Comparison of ENCODE assay signal across 25 cellular contexts in the genomic region with DNA sequence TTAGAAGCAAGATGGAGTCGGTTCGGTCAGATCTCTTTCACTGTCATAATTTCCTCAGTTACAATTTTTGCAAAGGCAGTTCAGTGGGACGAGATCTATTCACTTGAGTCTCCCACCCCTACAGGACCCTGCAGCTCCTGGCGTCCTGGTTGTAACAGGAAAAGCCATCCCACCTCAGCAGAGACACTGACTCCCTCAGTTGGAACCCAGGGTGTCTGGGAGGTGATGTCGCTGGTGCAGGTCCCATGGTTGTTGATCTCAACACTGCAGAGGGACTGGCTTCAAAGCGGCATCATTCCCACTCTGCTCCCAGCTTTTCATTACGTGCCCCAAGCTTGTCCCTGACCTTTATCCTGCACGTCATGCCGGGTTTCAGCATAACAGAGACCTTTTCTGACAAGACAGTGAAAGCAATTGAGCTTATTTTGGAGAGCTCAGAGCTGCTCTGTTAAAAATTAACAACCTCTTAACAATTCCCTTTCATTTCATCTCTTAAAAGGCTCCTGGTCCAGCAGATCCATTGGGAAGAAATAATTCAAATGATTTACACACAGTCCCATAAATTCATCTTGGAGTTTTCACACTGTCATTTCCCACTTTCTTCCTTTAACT. TPM values are rescaled to one million over a fixed set of nuclear protein-coding genes. Genes with fewer than 3 reads are reported as not detected.
DNase-seq lines count a peak whose midpoint lies in the region; ATAC-seq and TF ChIP-seq lines count a peak whose summit lies in the region.
"Had no signal": no experiment of that assay in that cellular context is flagged by ENCODE, and none has a peak within 500 bp of the region (broad histone marks: within the 10 kb centered on the region; RNA-seq: fewer than 3 reads in every experiment).

No MANE protein-coding gene starts in this region.

- TF ChIP-seq CTCF in colonic mucosa (IDR thresholded peaks at IDR 0.05): no peak
- TF ChIP-seq CTCF in right lobe of liver (IDR thresholded peaks at IDR 0.05): no peak
- no peak for TF ChIP-seq CTCF in chondrocyte (IDR thresholded peaks at IDR 0.05)
- TF ChIP-seq CTCF in foreskin keratinocyte (conservative IDR thresholded peaks at IDR 0.05): no peak

- H3K36me3 Mint-ChIP-seq in activated CD8-positive, alpha-beta memory T cell treated with anti-CD3 and anti-CD28 coated beads, Interleukin-2, amount 10 ng/mL, durations not matched to agents 7 days and 5 days: no peaks in the 10 kb centered on the region
- no peaks in the 10 kb centered on the region for H3K36me3 Mint-ChIP-seq in chondrocyte (ENCODE audit: low read depth)
- no peaks in the 10 kb centered on the region for H3K36me3 Mint-ChIP-seq in activated naive CD4-positive, alpha-beta T cell treated with anti-CD3 and anti-CD28 coated beads, Interleukin-2, amount 10 ng/mL, durations not matched to agents 7 days and 5 days

- no peak for ATAC-seq in activated CD8-positive, alpha-beta memory T cell treated with anti-CD3 and anti-CD28 coated beads, Interleukin-2, amount 10 ng/mL, durations not matched to agents 7 days and 5 days
- peak; percentile 91 to 96 (median 94) for ATAC-seq in right lobe of liver
- no peak for ATAC-seq in foreskin keratinocyte
- ATAC-seq: esophagus mucosa; left cardiac atrium; stimulated activated naive CD8-positive, alpha-beta T cell treated with anti-CD3 and anti-CD28 coated beads, Interleukin-15, Interleukin-2, amounts not matched to agents 100 U/mL and 50 U/mL, for 24 hours had no signal

- peak; percentile 80 for TF ChIP-seq POLR2A in right lobe of liver (IDR thresholded peaks at IDR 0.05)

- CTCF ChIA-PET in activated CD8-positive, alpha-beta memory T cell treated with anti-CD3 and anti-CD28 coated beads, Interleukin-2, amount 10 ng/mL, durations not matched to agents 7 days and 5 days (lab: Charles Lee): interaction anchor here (1.1 to 1.4 kb wide), 2 partner anchors 17 to 28 kb away, joined by 3 to 4 read pairs; no protein-coding TSS in a partner anchor
- CTCF ChIA-PET in activated naive CD4-positive, alpha-beta T cell treated with anti-CD3 and anti-CD28 coated beads, Interleukin-2, amount 10 ng/mL, durations not matched to agents 7 days and 5 days (lab: Charles Lee): interaction anchor here (2.0 kb wide), 1 partner anchor 9 kb away, joined by 8 read pairs; no protein-coding TSS in a partner anchor

- H3K36me3 ChIP-seq in colonic mucosa (no peaks in the 10 kb centered on the region), right lobe of liver (no peaks in the 10 kb centered on the region)
- H3K36me3 ChIP-seq: heart right ventricle had no signal

- H3K4me3 Mint-ChIP-seq in activated CD8-positive, alpha-beta memory T cell treated with anti-CD3 and anti-CD28 coated beads, Interleukin-2, amount 10 ng/mL, durations not matched to agents 7 days and 5 days: no peak overlapping the region
- no peak overlapping the region for H3K4me3 Mint-ChIP-seq in chondrocyte (ENCODE audit: unreplicated experiment)
- no peak overlapping the region for H3K4me3 Mint-ChIP-seq in activated naive CD4-positive, alpha-beta T cell treated with anti-CD3 and anti-CD28 coated beads, Interleukin-2, amount 10 ng/mL, durations not matched to agents 7 days and 5 days
- H3K4me3 Mint-ChIP-seq: activated B cell treated with CpG ODN at 0.5 μM for 24 hours; activated T-helper 1 cell treated with anti-CD3 and anti-CD28 coated beads, Interleukin-12 subunit alpha, Interleukin-12 subunit beta, Interleukin-2, Interleukin-4 antibody, amounts not matched to agents 30 ng/mL and 10 ng/mL and 1 ng/mL, durations not matched to agents 14 hours and 24 hours and 36 hours; B cell had no signal

- no peak overlapping the region for H3K9ac ChIP-seq in colonic mucosa (ENCODE audit: low read depth in 2 of 2, low read length in 2 of 2)

- H3K4me1 ChIP-seq in colonic mucosa (no peaks in the 10 kb centered on the region), right lobe of liver (peaks cover 0 to 48% (median 17%) of the 10 kb centered on the region in 4 donors), foreskin keratinocyte (peaks cover 8% of the 10 kb centered on the region)

- H3K27me3 ChIP-seq in colonic mucosa (no peaks in the 10 kb centered on the region), right lobe of liver (no peaks in the 10 kb centered on the region), foreskin keratinocyte (no peaks in the 10 kb centered on the region)
- H3K27me3 ChIP-seq: heart right ventricle, testis had no signal

- intact Hi-C loops in colonic mucosa (cut with DNase I): no loop called here
- intact Hi-C loops in right lobe of liver (cut with DNase I): no loop called here

- no peak overlapping the region for H3K27ac Mint-ChIP-seq in activated CD8-positive, alpha-beta memory T cell treated with anti-CD3 and anti-CD28 coated beads, Interleukin-2, amount 10 ng/mL, durations not matched to agents 7 days and 5 days
- H3K27ac Mint-ChIP-seq in chondrocyte (ENCODE audit: unreplicated experiment): no peak overlapping the region
- no peak overlapping the region for H3K27ac Mint-ChIP-seq in activated naive CD4-positive, alpha-beta T cell treated with anti-CD3 and anti-CD28 coated beads, Interleukin-2, amount 10 ng/mL, durations not matched to agents 7 days and 5 days
- H3K27ac Mint-ChIP-seq: activated B cell treated with CpG ODN at 0.5 μM for 24 hours; activated T-helper 1 cell treated with anti-CD3 and anti-CD28 coated beads, Interleukin-12 subunit alpha, Interleukin-12 subunit beta, Interleukin-2, Interleukin-4 antibody, amounts not matched to agents 30 ng/mL and 10 ng/mL and 1 ng/mL, durations not matched to agents 14 hours and 24 hours and 36 hours; B cell had no signal

- no peaks in the 10 kb centered on the region for H3K9me3 Mint-ChIP-seq in activated CD8-positive, alpha-beta memory T cell treated with anti-CD3 and anti-CD28 coated beads, Interleukin-2, amount 10 ng/mL, durations not matched to agents 7 days and 5 days (ENCODE audit: low read depth)
- H3K9me3 Mint-ChIP-seq in chondrocyte (ENCODE audit: low read depth): no peaks in the 10 kb centered on the region
- no peaks in the 10 kb centered on the region for H3K9me3 Mint-ChIP-seq in activated naive CD4-positive, alpha-beta T cell treated with anti-CD3 and anti-CD28 coated beads, Interleukin-2, amount 10 ng/mL, durations not matched to agents 7 days and 5 days
- H3K9me3 Mint-ChIP-seq: activated B cell treated with CpG ODN at 0.5 μM for 24 hours; activated T-helper 1 cell treated with anti-CD3 and anti-CD28 coated beads, Interleukin-12 subunit alpha, Interleukin-12 subunit beta, Interleukin-2, Interleukin-4 antibody, amounts not matched to agents 30 ng/mL and 10 ng/mL and 1 ng/mL, durations not matched to agents 14 hours and 24 hours and 36 hours had no signal

- H3K4me3 ChIP-seq in colonic mucosa (no peak overlapping the region), right lobe of liver (no peak overlapping the region)
- H3K4me3 ChIP-seq: heart right ventricle, testis had no signal

- DNase-seq in activated CD8-positive, alpha-beta memory T cell treated with anti-CD3 and anti-CD28 coated beads for 24 hours: peak; percentile 17
- no peak for DNase-seq in activated CD8-positive, alpha-beta memory T cell treated with anti-CD3 and anti-CD28 coated beads, Interleukin-2, amount 10 ng/mL, durations not matched to agents 7 days and 5 days
- DNase-seq in colonic mucosa: peak; percentile 55
- DNase-seq in right lobe of liver: peak; percentile 73 to 94 (median 87)
- no peak for DNase-seq in chondrocyte (ENCODE audit: low spot score)
- no peak for DNase-seq in activated naive CD4-positive, alpha-beta T cell treated with anti-CD3 and anti-CD28 coated beads, Interleukin-2, amount 10 ng/mL, durations not matched to agents 7 days and 5 days
- DNase-seq in NCI-H187 (lab: John Stamatoyannopoulos, UW): no peak
- no peak for DNase-seq in foreskin keratinocyte
- DNase-seq: 8988T; activated B cell treated with CpG ODN at 0.5 μM for 24 hours; activated CD8-positive, alpha-beta memory T cell treated with anti-CD3 and anti-CD28 coated beads, Interleukin-2, amount 50 U/mL, for 4 hours; activated naive CD4-positive, alpha-beta T cell treated with anti-CD3 and anti-CD28 coated beads, Interleukin-2, amount 50 U/mL, for 16 hours; cortex of kidney; heart right ventricle; left cardiac atrium; mesendoderm; NCI-H1930; NCI-H2227 treated with DMSO at 0.1 percent for 48 hours; SIG-M5; stimulated activated naive CD8-positive, alpha-beta T cell treated with anti-CD3 and anti-CD28 coated beads, Interleukin-15, Interleukin-2, amounts not matched to agents 100 U/mL and 50 U/mL, for 24 hours; T1000; testis had no signal

- peaks cover 2% of the 10 kb centered on the region for H3K4me1 Mint-ChIP-seq in activated CD8-positive, alpha-beta memory T cell treated with anti-CD3 and anti-CD28 coated beads, Interleukin-2, amount 10 ng/mL, durations not matched to agents 7 days and 5 days
- peaks cover 15% of the 10 kb centered on the region for H3K4me1 Mint-ChIP-seq in chondrocyte (ENCODE audit: low read depth)
- H3K4me1 Mint-ChIP-seq in activated naive CD4-positive, alpha-beta T cell treated with anti-CD3 and anti-CD28 coated beads, Interleukin-2, amount 10 ng/mL, durations not matched to agents 7 days and 5 days: peaks cover under 1% of the 10 kb centered on the region
- H3K4me1 Mint-ChIP-seq: B cell had no signal

- H3K9me3 ChIP-seq in colonic mucosa (no peaks in the 10 kb centered on the region), right lobe of liver (no peaks in the 10 kb centered on the region)
- H3K9me3 ChIP-seq: heart right ventricle, testis had no signal

- WGBS in right lobe of liver (ENCODE audit: insufficient coverage, low coverage, low lambda C conversion rate, missing lambda C conversion rate): 20% methylated on average over 9 of the region's 9 CpGs

- H3K27ac ChIP-seq in colonic mucosa (no peak overlapping the region), right lobe of liver (peak overlapping the region; percentile 78 to 97 (median 92)), foreskin keratinocyte (no peak overlapping the region)
- H3K27ac ChIP-seq: heart right ventricle, testis had no signal

- H3K27me3 Mint-ChIP-seq in activated CD8-positive, alpha-beta memory T cell treated with anti-CD3 and anti-CD28 coated beads, Interleukin-2, amount 10 ng/mL, durations not matched to agents 7 days and 5 days: peaks cover 23% of the 10 kb centered on the region
- peaks cover 6% of the 10 kb centered on the region for H3K27me3 Mint-ChIP-seq in chondrocyte (ENCODE audit: low read depth)
- peaks cover 31% of the 10 kb centered on the region for H3K27me3 Mint-ChIP-seq in activated naive CD4-positive, alpha-beta T cell treated with anti-CD3 and anti-CD28 coated beads, Interleukin-2, amount 10 ng/mL, durations not matched to agents 7 days and 5 days

RNA-seq across cellular contexts. Expression of gene COG3, which starts 17.6 kb away (rescaled TPM):
- 10 to 100 TPM; 20.7 to 25.1 TPM for total RNA-seq in activated CD8-positive, alpha-beta memory T cell treated with anti-CD3 and anti-CD28 coated beads, Interleukin-2, amount 10 ng/mL, durations not matched to agents 7 days and 5 days
- total RNA-seq in colonic mucosa: 10 to 100 TPM; 39.0 to 49.8 TPM
- 10 to 100 TPM; 18.9 to 66.3 (median 36.8) TPM for total RNA-seq in right lobe of liver
- 22.4 to 30.4 TPM (median 23.8 TPM) in 3 replicates for total RNA-seq in chondrocyte
- 21.7 and 25.7 TPM in 2 replicates for total RNA-seq in foreskin keratinocyte
- polyA plus RNA-seq in foreskin keratinocyte: 11.6 and 12.1 TPM in 2 replicates

RNA-seq across cellular contexts. Expression of gene SLC25A30, which starts 29.0 kb away (rescaled TPM):
- 10 to 100 TPM; 23.5 to 28.4 TPM for total RNA-seq in activated CD8-positive, alpha-beta memory T cell treated with anti-CD3 and anti-CD28 coated beads, Interleukin-2, amount 10 ng/mL, durations not matched to agents 7 days and 5 days
- total RNA-seq in colonic mucosa (1 to 10 TPM; 9.2 TPM), right lobe of liver (10 to 100 TPM; 16.1 to 60.4 (median 45.0) TPM), chondrocyte (11.6 to 15.0 TPM (median 13.4 TPM) in 3 replicates), foreskin keratinocyte (23.0 and 25.3 TPM in 2 replicates)
- polyA plus RNA-seq in foreskin keratinocyte: 6.5 and 9.0 TPM in 2 replicates

Comparison
In these comparisons a context has a peak if more than half of its experiments do, and no peak if none do; other contexts are left out.
1. DNase-seq: peak in activated CD8-positive, alpha-beta memory T cell treated with anti-CD3 and anti-CD28 coated beads for 24 hours (single experiment), colonic mucosa (single experiment) and right lobe of liver (3 of 3); none in activated CD8-positive, alpha-beta memory T cell treated with anti-CD3 and anti-CD28 coated beads, Interleukin-2, amount 10 ng/mL, durations not matched to agents 7 days and 5 days (single experiment), chondrocyte (single experiment), activated naive CD4-positive, alpha-beta T cell treated with anti-CD3 and anti-CD28 coated beads, Interleukin-2, amount 10 ng/mL, durations not matched to agents 7 days and 5 days (single experiment), NCI-H187 (0 of 2) and foreskin keratinocyte (0 of 2).
2. ATAC-seq: peak in right lobe of liver (4 of 4); none in activated CD8-positive, alpha-beta memory T cell treated with anti-CD3 and anti-CD28 coated beads, Interleukin-2, amount 10 ng/mL, durations not matched to agents 7 days and 5 days (single experiment) and foreskin keratinocyte (single experiment).
3. H3K27ac ChIP-seq: peak in right lobe of liver (3 of 3); none in colonic mucosa (single experiment) and foreskin keratinocyte (single experiment).